ENCODE assay signal across 8 cellular contexts in genomic region chr1:112956503-112957132, GRCh38.
DNase-seq lines count a peak whose midpoint lies in the region.

No MANE protein-coding gene starts in this region.

- H3K9me3 ChIP-seq in HAP-1 (no peaks in the 10 kb centered on the region), iPS-20b (ENCODE audit: insufficient read depth, low read depth, low read length) (no peaks in the 10 kb centered on the region)

- DNase-seq in DMS114 treated with DMSO at 0.1 percent for 48 hours (lab: John Stamatoyannopoulos, UW; ENCODE audit: unreplicated experiment) (peak; percentile 55), HAP-1 (ENCODE audit: low spot score in 2 of 2) (peak in 1 of 2 experiments; percentile 52), OCI-M1 (lab: John Stamatoyannopoulos, UW) (peak; percentile 73), anterior cingulate cortex (lab: John Stamatoyannopoulos, UW) (peak in 32 of 58 donors; percentile 25 to 77 (median 50)), DMS 273 (lab: John Stamatoyannopoulos, UW; ENCODE audit: unreplicated experiment) (no peak), superior temporal gyrus (ENCODE audit: extremely low spot score) (no peak)
- peak; percentile 20 to 34 for DNase-seq in stimulated activated CD4-positive, alpha-beta T cell treated with anti-CD3 and anti-CD28 coated beads, Interleukin-12 subunit alpha, Interleukin-12 subunit beta, amount 100 ng/mL, for 24 hours (ENCODE audit: low read depth in 2 of 2)

- peak overlapping the region; percentile 85 for H3K4me3 ChIP-seq in HAP-1
- H3K4me3 ChIP-seq in iPS-20b (ENCODE audit: low read length): peak overlapping the region; percentile 93

- H3K27me3 ChIP-seq in HAP-1 (ENCODE audit: low read depth) (no peaks in the 10 kb centered on the region), iPS-20b (ENCODE audit: insufficient read depth, low read length) (no peaks in the 10 kb centered on the region)

- H3K9ac ChIP-seq in iPS-20b (ENCODE audit: low read depth, low read length): peak overlapping the region; percentile 95

- H3K27ac ChIP-seq in iPS-20b (ENCODE audit: low read length): peak overlapping the region; percentile 62

- in situ Hi-C loops in HAP-1 (cut with MboI; ENCODE audit: low sequenced_read_pairs): no loop called here

- H3K36me3 ChIP-seq in HAP-1 (replicated peaks) (peaks cover 26% of the 10 kb centered on the region), iPS-20b (ENCODE audit: insufficient read depth, low read depth, low read length) (peaks cover 49% of the 10 kb centered on the region)

- H3K4me1 ChIP-seq in HAP-1 (peaks cover 17% of the 10 kb centered on the region), iPS-20b (ENCODE audit: insufficient read depth, low read length) (peaks cover 29% of the 10 kb centered on the region; the same call in 1 of the 2 replicates)

Comparison
In these comparisons a context has a peak if more than half of its experiments do, and no peak if none do; other contexts are left out.
1. DNase-seq: peak in DMS114 treated with DMSO at 0.1 percent for 48 hours (single experiment), OCI-M1 (single experiment), anterior cingulate cortex (32 of 58) and stimulated activated CD4-positive, alpha-beta T cell treated with anti-CD3 and anti-CD28 coated beads, Interleukin-12 subunit alpha, Interleukin-12 subunit beta, amount 100 ng/mL, for 24 hours (2 of 2); none in DMS 273 (single experiment) and superior temporal gyrus (single experiment).